Comparison of ENCODE assay signal across 21 cellular contexts in genomic region chr5:137668574-137669093, GRCh38.
"Had no signal": no experiment of that assay in that cellular context is flagged by ENCODE, and none has a peak within 500 bp of the region (broad histone marks: within the 10 kb centered on the region; RNA-seq: fewer than 3 reads in every experiment).

No MANE protein-coding gene starts in this region.

- H3K4me3 ChIP-seq: colonic mucosa, heart right ventricle, lower lobe of right lung, tibial artery had no signal

- H3K27ac Mint-ChIP-seq: T-helper 2 cell treated with Interferon-gamma antibody and Interleukin-4, amounts not matched to agents 5 μg/mL and 100 μg/mL, for 36 hours had no signal

- ATAC-seq: esophagus mucosa, heart right ventricle, left cardiac atrium, lower lobe of right lung had no signal

- H3K9me3 ChIP-seq: colonic mucosa, heart right ventricle, lower lobe of right lung, tibial artery had no signal

- H3K36me3 ChIP-seq: brain microvascular endothelial cell, colonic mucosa, lower lobe of right lung, tibial artery had no signal

- FAIRE-seq: endometrium, TTC549 had no signal

- H3K4me1 ChIP-seq: colonic mucosa had no signal

- H3K27ac ChIP-seq: brain microvascular endothelial cell, colonic mucosa, lower lobe of right lung had no signal

- H3K27me3 ChIP-seq: brain microvascular endothelial cell, colonic mucosa, heart right ventricle, tibial artery had no signal

- H3K4me3 Mint-ChIP-seq: nephron; T-helper 2 cell treated with Interferon-gamma antibody and Interleukin-4, amounts not matched to agents 5 μg/mL and 100 μg/mL, for 36 hours had no signal

- DNase-seq: activated CD4-positive, alpha-beta T cell treated with anti-CD3 and anti-CD28 coated beads, Interleukin-2, amount 50 U/mL, for 48 hours; activated naive CD4-positive, alpha-beta T cell; activated T-cell treated with anti-CD3 and anti-CD28 coated beads for 4 hours; aorta; brain microvascular endothelial cell; central memory CD4-positive, alpha-beta T cell; colonic mucosa; heart right ventricle; left cardiac atrium; lower lobe of right lung; occipital lobe; stimulated activated CD4-positive, alpha-beta T cell treated with anti-CD3 and anti-CD28 coated beads, Interleukin-12 subunit alpha, Interleukin-12 subunit beta, amount 100 ng/mL, for 4 hours; stimulated activated CD4-positive, alpha-beta T cell treated with anti-CD3 and anti-CD28 coated beads, Interleukin-1b, Interleukin-23, amount 100 ng/mL, for 48 hours; stimulated activated CD8-positive, alpha-beta memory T cell treated with anti-CD3 and anti-CD28 coated beads, Interleukin-4, amount 100 ng/mL, for 48 hours; stimulated activated naive CD4-positive, alpha-beta T cell treated with Interleukin-2 at 50 U/mL for 16 hours; tibial artery had no signal

- H3K9me3 Mint-ChIP-seq: nephron; T-helper 2 cell treated with Interferon-gamma antibody and Interleukin-4, amounts not matched to agents 5 μg/mL and 100 μg/mL, for 36 hours had no signal
